ENCODE assay signal across 18 cellular contexts in genomic region chr7:158581440-158582088, GRCh38. TPM values are rescaled to one million over a fixed set of nuclear protein-coding genes. Genes with fewer than 3 reads are reported as not detected.
DNase-seq lines count a peak whose midpoint lies in the region; ATAC-seq, FAIRE-seq and TF ChIP-seq lines count a peak whose summit lies in the region.
"Had no signal": no experiment of that assay in that cellular context is flagged by ENCODE, and none has a peak within 500 bp of the region (broad histone marks: within the 10 kb centered on the region; RNA-seq: fewer than 3 reads in every experiment).

No MANE protein-coding gene starts in this region.

- H3K4me3 ChIP-seq in OCI-LY7 (ENCODE audit: low read depth, low read length, poor library complexity, severe bottlenecking) (no peak overlapping the region), mucosa of descending colon (no peak overlapping the region), left ventricle myocardium inferior (no peak overlapping the region), H7 (ENCODE audit: insufficient read depth, low read depth, low read length) (no peak overlapping the region)
- H3K4me3 ChIP-seq: HAP-1 had no signal

- no peaks in the 10 kb centered on the region for H4K20me1 ChIP-seq in OCI-LY7 (ENCODE audit: insufficient read depth, low read length)

- DNase-seq in DMS53 (lab: John Stamatoyannopoulos, UW) (peak; percentile 98), NCI-H146 treated with DMSO at 0.1 percent for 48 hours (lab: John Stamatoyannopoulos, UW; ENCODE audit: unreplicated experiment) (peak; percentile 93), OCI-LY7 (ENCODE audit: low spot score) (peak; percentile 3), mucosa of descending colon (peak in 2 of 3 donors; percentile 52 to 61), left ventricle myocardium inferior (no peak), NCI-H2171 treated with DMSO at 0.1 percent for 48 hours (lab: John Stamatoyannopoulos, UW) (no peak), HTR-8/SVneo (ENCODE audit: insufficient read length, low spot score) (no peak), H7 (no peak)
- DNase-seq: activated CD4-positive, alpha-beta memory T cell treated with anti-CD3 and anti-CD28 coated beads for 36 hours; C1 segment of cervical spinal cord; effector memory CD8-positive, alpha-beta T cell; naive B cell; NCI-H1694; stimulated activated naive CD8-positive, alpha-beta T cell treated with anti-CD3 and anti-CD28 coated beads, Interleukin-15, amount 100 ng/mL, for 72 hours had no signal

- FAIRE-seq in HTR-8/SVneo (lab: Jason Lieb, UNC) = no peak
- FAIRE-seq: G401.6, RCC 7860 had no signal

- TF ChIP-seq CTCF in OCI-LY7 (conservative IDR thresholded peaks at IDR 0.05; ENCODE audit: low read length) (no peak), mucosa of descending colon (IDR thresholded peaks at IDR 0.05) (no peak), left ventricle myocardium inferior (IDR thresholded peaks at IDR 0.05; ENCODE audit: borderline replicate concordance) (no peak)

- BruUV-seq in OCI-LY7 (replicated peaks; lab: Mats Ljungman, UMichigan) = no TSS peak

- CTCF ChIA-PET in OCI-LY7 (lab: Charles Lee; ENCODE audit: unreplicated experiment) = no interaction called here

- H3K4me1 ChIP-seq in OCI-LY7 (ENCODE audit: insufficient read depth, low read length, poor library complexity, severe bottlenecking) (no peaks in the 10 kb centered on the region), mucosa of descending colon (ENCODE audit: low read depth) (peaks cover 18% of the 10 kb centered on the region), left ventricle myocardium inferior (peaks cover 9% of the 10 kb centered on the region)
- H3K4me1 ChIP-seq: HAP-1 had no signal

- POLR2A ChIA-PET in OCI-LY7 (lab: Charles Lee) = no interaction called here

- no peaks in the 10 kb centered on the region for H3K9me2 ChIP-seq in OCI-LY7 (ENCODE audit: insufficient read depth, low read length)

- H3K79me2 ChIP-seq in OCI-LY7 (ENCODE audit: insufficient read depth, low read depth, low read length) = no peaks in the 10 kb centered on the region

- intact Hi-C loops in OCI-LY7 (cut with micrococcal nuclease; ENCODE audit: unreplicated experiment) (no loop called here), mucosa of descending colon (cut with DNase I, micrococcal nuclease) (no loop called here), left ventricle myocardium inferior (cut with micrococcal nuclease) (no loop called here)

- no peak overlapping the region for H2AFZ ChIP-seq in OCI-LY7 (ENCODE audit: low read length)

- H3K36me3 ChIP-seq in OCI-LY7 (ENCODE audit: insufficient read depth, low read length) (no peaks in the 10 kb centered on the region), mucosa of descending colon (ENCODE audit: low read depth) (no peaks in the 10 kb centered on the region), left ventricle myocardium inferior (no peaks in the 10 kb centered on the region), H7 (replicated peaks; ENCODE audit: control insufficient read depth, insufficient read depth, low read length) (no peaks in the 10 kb centered on the region)
- H3K36me3 ChIP-seq: HAP-1 had no signal

- H3K9me3 ChIP-seq in OCI-LY7 (ENCODE audit: low read length) (peaks cover 10% of the 10 kb centered on the region; the same call in 1 of the 2 replicates), mucosa of descending colon (peaks cover 6% of the 10 kb centered on the region), left ventricle myocardium inferior (replicated peaks) (peaks cover 28% of the 10 kb centered on the region)
- H3K9me3 ChIP-seq: HAP-1 had no signal

- H3K4me2 ChIP-seq in OCI-LY7 (ENCODE audit: low read length) = peak overlapping the region; percentile 35; the same call in 1 of the 2 replicates

- peaks cover 63% of the 10 kb centered on the region for H3K27me3 ChIP-seq in left ventricle myocardium inferior (ENCODE audit: low read depth)
- H3K27me3 ChIP-seq in H7 (ENCODE audit: control insufficient read depth, insufficient read depth, low read length) = peaks cover 16% of the 10 kb centered on the region

- H3K27ac ChIP-seq in OCI-LY7 (ENCODE audit: low read depth, low read length, poor library complexity, severe bottlenecking) (no peak overlapping the region), left ventricle myocardium inferior (replicated peaks) (no peak overlapping the region)

- peak; percentile 89 for ATAC-seq in mucosa of descending colon
- ATAC-seq: effector memory CD8-positive, alpha-beta T cell; sciatic nerve; stimulated activated naive CD8-positive, alpha-beta T cell treated with anti-CD3 and anti-CD28 coated beads, Interleukin-15, amount 100 ng/mL, for 72 hours had no signal

RNA-seq across cellular contexts. Expression of gene PTPRN2, which starts 6.1 kb away (rescaled TPM):
- total RNA-seq in OCI-LY7 (2014; rRNA removed; shearing (Covaris generic)) = 0.39 TPM in 1 of 2 replicates, not detected in the other
- total RNA-seq in OCI-LY7 (2022) = 0.35 and 0.70 TPM in 2 replicates
- 10 to 100 TPM; 12.5 to 28.0 (median 26.2) TPM for total RNA-seq in mucosa of descending colon
- total RNA-seq in left ventricle myocardium inferior = 1.3 TPM
- 0.70 and 0.80 TPM in 2 replicates for total RNA-seq in H7 (2014; rRNA removed; shearing (Covaris generic))

Comparison
In these comparisons a context has a peak if more than half of its experiments do, and no peak if none do; other contexts are left out.
1. DNase-seq: peak in DMS53 (single experiment), NCI-H146 treated with DMSO at 0.1 percent for 48 hours (single experiment), OCI-LY7 (single experiment) and mucosa of descending colon (2 of 3); none in left ventricle myocardium inferior (single experiment), NCI-H2171 treated with DMSO at 0.1 percent for 48 hours (single experiment), HTR-8/SVneo (single experiment) and H7 (single experiment).